In the genomic region with DNA sequence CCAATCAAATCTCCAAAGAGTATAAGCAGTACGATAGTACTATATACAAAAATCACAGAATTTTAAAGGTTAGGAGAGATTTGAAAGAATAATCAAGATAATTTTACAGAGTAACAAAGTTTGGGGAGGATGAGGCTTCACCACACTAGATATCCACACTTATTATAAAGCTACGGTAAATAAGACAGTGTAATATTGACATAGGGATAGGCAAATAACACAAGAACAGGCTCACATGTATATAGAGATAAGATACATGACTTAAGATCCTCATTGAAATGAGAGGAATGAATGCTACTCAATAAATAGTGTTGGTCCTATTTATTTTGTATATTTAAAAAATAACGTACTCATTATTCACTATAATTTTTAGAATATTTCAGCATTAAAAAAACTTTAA, we compare ENCODE assay signal across 25 cellular contexts.
"Had no signal": no experiment of that assay in that cellular context is flagged by ENCODE, and none has a peak within 500 bp of the region (broad histone marks: within the 10 kb centered on the region; RNA-seq: fewer than 3 reads in every experiment).

No MANE protein-coding gene starts in this region.

- DNase-seq: dermis blood vessel endothelial cell; effector memory CD4-positive, alpha-beta T cell; erythroblast; esophagus squamous epithelium; hypothalamus; natural killer cell; pancreas; stimulated activated CD4-positive, alpha-beta T cell treated with anti-CD3 and anti-CD28 coated beads, Interleukin-12 subunit alpha, Interleukin-12 subunit beta, amount 100 ng/mL, for 4 hours; stimulated activated CD4-positive, alpha-beta T cell treated with anti-CD3 and anti-CD28 coated beads, Interleukin-1b, Interleukin-23, amount 100 ng/mL, for 48 hours; stimulated activated CD4-positive, alpha-beta T cell treated with anti-CD3 and anti-CD28 coated beads, Interleukin-4, amount 100 ng/mL, for 1 hour; stimulated activated CD8-positive, alpha-beta memory T cell treated with anti-CD3 and anti-CD28 coated beads, Interleukin-4, amount 100 ng/mL, for 48 hours; stimulated activated naive CD4-positive, alpha-beta T cell treated with Interleukin-2 at 50 U/mL for 16 hours; stomach; thyroid gland; trophoblast cell had no signal

- H3K4me3 Mint-ChIP-seq: memory B cell, natural killer cell, neural crest cell had no signal

- H3K9me3 ChIP-seq: esophagus squamous epithelium, neutrophil, pancreas, stomach, thyroid gland had no signal

- H3K4me2 ChIP-seq: smooth muscle cell had no signal

- H3K27me3 Mint-ChIP-seq: memory B cell had no signal

- H3K36me3 Mint-ChIP-seq: natural killer cell had no signal

- H3K27ac Mint-ChIP-seq: memory B cell, natural killer cell had no signal

- ATAC-seq: left lobe of liver, natural killer cell, pancreas, sciatic nerve had no signal

- H3K27ac ChIP-seq: coronary artery, esophagus squamous epithelium, neutrophil, pancreas, stomach, thyroid gland had no signal

- H3K9me3 Mint-ChIP-seq: memory B cell, natural killer cell, neural crest cell had no signal

- H3K4me3 ChIP-seq: coronary artery, esophagus squamous epithelium, lung, pancreas, smooth muscle cell, stomach, thyroid gland had no signal

- FAIRE-seq: frontal cortex, keratinocyte, pancreas had no signal
